2 cellular contexts compared by ENCODE assay signal in the genomic region with DNA sequence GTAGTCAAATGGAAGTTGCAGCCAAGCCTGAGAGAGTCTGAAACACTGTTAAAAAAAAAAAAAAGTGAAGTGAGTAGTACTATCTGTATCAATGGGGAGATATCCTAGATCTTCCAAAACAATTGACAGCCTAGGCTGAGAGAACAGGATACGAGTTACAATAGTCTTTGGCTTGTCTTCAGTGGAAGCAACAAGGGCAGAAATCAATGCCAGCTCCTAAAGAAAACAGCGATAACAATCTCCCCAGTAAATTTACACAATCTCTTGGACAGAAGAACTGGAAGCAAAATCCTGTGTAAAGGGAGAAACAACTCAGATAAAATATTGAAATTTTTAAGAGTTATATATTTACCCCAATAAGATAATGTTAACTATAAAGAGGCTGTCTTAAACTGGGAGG.
TF ChIP-seq lines count a peak whose summit lies in the region.

No MANE protein-coding gene starts in this region.

TF ChIP-seq in liver, 16 proteins besides CTCF, POLR2A, EP300 and RAD21 (continued from another document):
- TF ChIP-seq, protein P1, sequence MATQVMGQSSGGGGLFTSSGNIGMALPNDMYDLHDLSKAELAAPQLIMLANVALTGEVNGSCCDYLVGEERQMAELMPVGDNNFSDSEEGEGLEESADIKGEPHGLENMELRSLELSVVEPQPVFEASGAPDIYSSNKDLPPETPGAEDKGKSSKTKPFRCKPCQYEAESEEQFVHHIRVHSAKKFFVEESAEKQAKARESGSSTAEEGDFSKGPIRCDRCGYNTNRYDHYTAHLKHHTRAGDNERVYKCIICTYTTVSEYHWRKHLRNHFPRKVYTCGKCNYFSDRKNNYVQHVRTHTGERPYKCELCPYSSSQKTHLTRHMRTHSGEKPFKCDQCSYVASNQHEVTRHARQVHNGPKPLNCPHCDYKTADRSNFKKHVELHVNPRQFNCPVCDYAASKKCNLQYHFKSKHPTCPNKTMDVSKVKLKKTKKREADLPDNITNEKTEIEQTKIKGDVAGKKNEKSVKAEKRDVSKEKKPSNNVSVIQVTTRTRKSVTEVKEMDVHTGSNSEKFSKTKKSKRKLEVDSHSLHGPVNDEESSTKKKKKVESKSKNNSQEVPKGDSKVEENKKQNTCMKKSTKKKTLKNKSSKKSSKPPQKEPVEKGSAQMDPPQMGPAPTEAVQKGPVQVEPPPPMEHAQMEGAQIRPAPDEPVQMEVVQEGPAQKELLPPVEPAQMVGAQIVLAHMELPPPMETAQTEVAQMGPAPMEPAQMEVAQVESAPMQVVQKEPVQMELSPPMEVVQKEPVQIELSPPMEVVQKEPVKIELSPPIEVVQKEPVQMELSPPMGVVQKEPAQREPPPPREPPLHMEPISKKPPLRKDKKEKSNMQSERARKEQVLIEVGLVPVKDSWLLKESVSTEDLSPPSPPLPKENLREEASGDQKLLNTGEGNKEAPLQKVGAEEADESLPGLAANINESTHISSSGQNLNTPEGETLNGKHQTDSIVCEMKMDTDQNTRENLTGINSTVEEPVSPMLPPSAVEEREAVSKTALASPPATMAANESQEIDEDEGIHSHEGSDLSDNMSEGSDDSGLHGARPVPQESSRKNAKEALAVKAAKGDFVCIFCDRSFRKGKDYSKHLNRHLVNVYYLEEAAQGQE (IDR thresholded peaks at IDR 0.05), result no peak
- TF ChIP-seq, protein P2, sequence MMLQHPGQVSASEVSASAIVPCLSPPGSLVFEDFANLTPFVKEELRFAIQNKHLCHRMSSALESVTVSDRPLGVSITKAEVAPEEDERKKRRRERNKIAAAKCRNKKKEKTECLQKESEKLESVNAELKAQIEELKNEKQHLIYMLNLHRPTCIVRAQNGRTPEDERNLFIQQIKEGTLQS (IDR thresholded peaks at IDR 0.05), result no peak
- TF ChIP-seq SP1 (IDR thresholded peaks at IDR 0.05) (no peak), GABPA (IDR thresholded peaks at IDR 0.05 in 1 of 2, conservative IDR thresholded peaks at IDR 0.05 in 1 of 2) (no peak), HNF4G (IDR thresholded peaks at IDR 0.05) (no peak), FOXA2 (IDR thresholded peaks at IDR 0.05) (no peak), RXRA (IDR thresholded peaks at IDR 0.05) (peak in 1 of 2 donors; percentile 37), HNF4A (conservative IDR thresholded peaks at IDR 0.05) (peak; percentile 14 to 54), YY1 (IDR thresholded peaks at IDR 0.05) (no peak), FOXA1 (IDR thresholded peaks at IDR 0.05) (no peak), TAF1 (conservative IDR thresholded peaks at IDR 0.05) (no peak), EGR1 (IDR thresholded peaks at IDR 0.05; ENCODE audit: low read depth in 2 of 2) (no peak)
- TF ChIP-seq, protein P3, sequence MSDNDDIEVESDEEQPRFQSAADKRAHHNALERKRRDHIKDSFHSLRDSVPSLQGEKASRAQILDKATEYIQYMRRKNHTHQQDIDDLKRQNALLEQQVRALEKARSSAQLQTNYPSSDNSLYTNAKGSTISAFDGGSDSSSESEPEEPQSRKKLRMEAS (IDR thresholded peaks at IDR 0.05), result no peak
- TF ChIP-seq, protein P4, sequence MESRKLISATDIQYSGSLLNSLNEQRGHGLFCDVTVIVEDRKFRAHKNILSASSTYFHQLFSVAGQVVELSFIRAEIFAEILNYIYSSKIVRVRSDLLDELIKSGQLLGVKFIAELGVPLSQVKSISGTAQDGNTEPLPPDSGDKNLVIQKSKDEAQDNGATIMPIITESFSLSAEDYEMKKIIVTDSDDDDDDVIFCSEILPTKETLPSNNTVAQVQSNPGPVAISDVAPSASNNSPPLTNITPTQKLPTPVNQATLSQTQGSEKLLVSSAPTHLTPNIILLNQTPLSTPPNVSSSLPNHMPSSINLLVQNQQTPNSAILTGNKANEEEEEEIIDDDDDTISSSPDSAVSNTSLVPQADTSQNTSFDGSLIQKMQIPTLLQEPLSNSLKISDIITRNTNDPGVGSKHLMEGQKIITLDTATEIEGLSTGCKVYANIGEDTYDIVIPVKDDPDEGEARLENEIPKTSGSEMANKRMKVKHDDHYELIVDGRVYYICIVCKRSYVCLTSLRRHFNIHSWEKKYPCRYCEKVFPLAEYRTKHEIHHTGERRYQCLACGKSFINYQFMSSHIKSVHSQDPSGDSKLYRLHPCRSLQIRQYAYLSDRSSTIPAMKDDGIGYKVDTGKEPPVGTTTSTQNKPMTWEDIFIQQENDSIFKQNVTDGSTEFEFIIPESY (IDR thresholded peaks at IDR 0.05), result no peak
TF ChIP-seq in liver: peak in this region for 3.

TF ChIP-seq in HepG2, 621 proteins besides CTCF, POLR2A, EP300 and RAD21 (continued from another document):
- TF ChIP-seq, protein P5, sequence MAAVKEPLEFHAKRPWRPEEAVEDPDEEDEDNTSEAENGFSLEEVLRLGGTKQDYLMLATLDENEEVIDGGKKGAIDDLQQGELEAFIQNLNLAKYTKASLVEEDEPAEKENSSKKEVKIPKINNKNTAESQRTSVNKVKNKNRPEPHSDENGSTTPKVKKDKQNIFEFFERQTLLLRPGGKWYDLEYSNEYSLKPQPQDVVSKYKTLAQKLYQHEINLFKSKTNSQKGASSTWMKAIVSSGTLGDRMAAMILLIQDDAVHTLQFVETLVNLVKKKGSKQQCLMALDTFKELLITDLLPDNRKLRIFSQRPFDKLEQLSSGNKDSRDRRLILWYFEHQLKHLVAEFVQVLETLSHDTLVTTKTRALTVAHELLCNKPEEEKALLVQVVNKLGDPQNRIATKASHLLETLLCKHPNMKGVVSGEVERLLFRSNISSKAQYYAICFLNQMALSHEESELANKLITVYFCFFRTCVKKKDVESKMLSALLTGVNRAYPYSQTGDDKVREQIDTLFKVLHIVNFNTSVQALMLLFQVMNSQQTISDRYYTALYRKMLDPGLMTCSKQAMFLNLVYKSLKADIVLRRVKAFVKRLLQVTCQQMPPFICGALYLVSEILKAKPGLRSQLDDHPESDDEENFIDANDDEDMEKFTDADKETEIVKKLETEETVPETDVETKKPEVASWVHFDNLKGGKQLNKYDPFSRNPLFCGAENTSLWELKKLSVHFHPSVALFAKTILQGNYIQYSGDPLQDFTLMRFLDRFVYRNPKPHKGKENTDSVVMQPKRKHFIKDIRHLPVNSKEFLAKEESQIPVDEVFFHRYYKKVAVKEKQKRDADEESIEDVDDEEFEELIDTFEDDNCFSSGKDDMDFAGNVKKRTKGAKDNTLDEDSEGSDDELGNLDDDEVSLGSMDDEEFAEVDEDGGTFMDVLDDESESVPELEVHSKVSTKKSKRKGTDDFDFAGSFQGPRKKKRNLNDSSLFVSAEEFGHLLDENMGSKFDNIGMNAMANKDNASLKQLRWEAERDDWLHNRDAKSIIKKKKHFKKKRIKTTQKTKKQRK (IDR thresholded peaks at IDR 0.05; ENCODE audit: low read length), result no peak
- TF ChIP-seq, protein P6, sequence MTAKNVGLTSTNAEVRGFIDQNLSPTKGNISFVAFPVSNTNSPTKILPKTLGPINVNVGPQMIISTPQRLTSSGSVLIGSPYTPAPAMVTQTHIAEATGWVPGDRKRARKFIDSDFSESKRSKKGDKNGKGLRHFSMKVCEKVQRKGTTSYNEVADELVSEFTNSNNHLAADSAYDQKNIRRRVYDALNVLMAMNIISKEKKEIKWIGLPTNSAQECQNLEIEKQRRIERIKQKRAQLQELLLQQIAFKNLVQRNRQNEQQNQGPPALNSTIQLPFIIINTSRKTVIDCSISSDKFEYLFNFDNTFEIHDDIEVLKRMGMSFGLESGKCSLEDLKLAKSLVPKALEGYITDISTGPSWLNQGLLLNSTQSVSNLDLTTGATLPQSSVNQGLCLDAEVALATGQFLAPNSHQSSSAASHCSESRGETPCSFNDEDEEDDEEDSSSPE (CRISPR knock-in tag; IDR thresholded peaks at IDR 0.05), result no peak
- TF ChIP-seq ARID2 (CRISPR knock-in tag; IDR thresholded peaks at IDR 0.05; ENCODE audit: borderline replicate concordance) (no peak), RBM39 (IDR thresholded peaks at IDR 0.05; ENCODE audit: low read depth, low read length, poor library complexity, severe bottlenecking) (no peak), ZSCAN21 (CRISPR knock-in tag; IDR thresholded peaks at IDR 0.05; ENCODE audit: borderline replicate concordance) (no peak), ZFP36L1 (CRISPR knock-in tag; IDR thresholded peaks at IDR 0.05) (no peak), ZNF562 (CRISPR knock-in tag; IDR thresholded peaks at IDR 0.05; ENCODE audit: borderline replicate concordance) (no peak), TGIF2 (CRISPR knock-in tag; IDR thresholded peaks at IDR 0.05) (no peak), ZNF441 (CRISPR knock-in tag; IDR thresholded peaks at IDR 0.05; ENCODE audit: borderline replicate concordance) (no peak), CENPX (CRISPR knock-in tag; IDR thresholded peaks at IDR 0.05) (no peak)
- TF ChIP-seq, protein P7, sequence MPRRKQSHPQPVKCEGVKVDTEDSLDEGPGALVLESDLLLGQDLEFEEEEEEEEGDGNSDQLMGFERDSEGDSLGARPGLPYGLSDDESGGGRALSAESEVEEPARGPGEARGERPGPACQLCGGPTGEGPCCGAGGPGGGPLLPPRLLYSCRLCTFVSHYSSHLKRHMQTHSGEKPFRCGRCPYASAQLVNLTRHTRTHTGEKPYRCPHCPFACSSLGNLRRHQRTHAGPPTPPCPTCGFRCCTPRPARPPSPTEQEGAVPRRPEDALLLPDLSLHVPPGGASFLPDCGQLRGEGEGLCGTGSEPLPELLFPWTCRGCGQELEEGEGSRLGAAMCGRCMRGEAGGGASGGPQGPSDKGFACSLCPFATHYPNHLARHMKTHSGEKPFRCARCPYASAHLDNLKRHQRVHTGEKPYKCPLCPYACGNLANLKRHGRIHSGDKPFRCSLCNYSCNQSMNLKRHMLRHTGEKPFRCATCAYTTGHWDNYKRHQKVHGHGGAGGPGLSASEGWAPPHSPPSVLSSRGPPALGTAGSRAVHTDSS (CRISPR knock-in tag; conservative IDR thresholded peaks at IDR 0.05), result no peak
- TF ChIP-seq, protein P8, sequence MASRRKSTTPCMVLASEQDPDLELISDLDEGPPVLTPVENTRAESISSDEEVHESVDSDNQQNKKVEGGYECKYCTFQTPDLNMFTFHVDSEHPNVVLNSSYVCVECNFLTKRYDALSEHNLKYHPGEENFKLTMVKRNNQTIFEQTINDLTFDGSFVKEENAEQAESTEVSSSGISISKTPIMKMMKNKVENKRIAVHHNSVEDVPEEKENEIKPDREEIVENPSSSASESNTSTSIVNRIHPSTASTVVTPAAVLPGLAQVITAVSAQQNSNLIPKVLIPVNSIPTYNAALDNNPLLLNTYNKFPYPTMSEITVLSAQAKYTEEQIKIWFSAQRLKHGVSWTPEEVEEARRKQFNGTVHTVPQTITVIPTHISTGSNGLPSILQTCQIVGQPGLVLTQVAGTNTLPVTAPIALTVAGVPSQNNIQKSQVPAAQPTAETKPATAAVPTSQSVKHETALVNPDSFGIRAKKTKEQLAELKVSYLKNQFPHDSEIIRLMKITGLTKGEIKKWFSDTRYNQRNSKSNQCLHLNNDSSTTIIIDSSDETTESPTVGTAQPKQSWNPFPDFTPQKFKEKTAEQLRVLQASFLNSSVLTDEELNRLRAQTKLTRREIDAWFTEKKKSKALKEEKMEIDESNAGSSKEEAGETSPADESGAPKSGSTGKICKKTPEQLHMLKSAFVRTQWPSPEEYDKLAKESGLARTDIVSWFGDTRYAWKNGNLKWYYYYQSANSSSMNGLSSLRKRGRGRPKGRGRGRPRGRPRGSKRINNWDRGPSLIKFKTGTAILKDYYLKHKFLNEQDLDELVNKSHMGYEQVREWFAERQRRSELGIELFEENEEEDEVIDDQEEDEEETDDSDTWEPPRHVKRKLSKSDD (CRISPR knock-in tag; IDR thresholded peaks at IDR 0.05; ENCODE audit: low read depth), result no peak
- TF ChIP-seq, protein P9, sequence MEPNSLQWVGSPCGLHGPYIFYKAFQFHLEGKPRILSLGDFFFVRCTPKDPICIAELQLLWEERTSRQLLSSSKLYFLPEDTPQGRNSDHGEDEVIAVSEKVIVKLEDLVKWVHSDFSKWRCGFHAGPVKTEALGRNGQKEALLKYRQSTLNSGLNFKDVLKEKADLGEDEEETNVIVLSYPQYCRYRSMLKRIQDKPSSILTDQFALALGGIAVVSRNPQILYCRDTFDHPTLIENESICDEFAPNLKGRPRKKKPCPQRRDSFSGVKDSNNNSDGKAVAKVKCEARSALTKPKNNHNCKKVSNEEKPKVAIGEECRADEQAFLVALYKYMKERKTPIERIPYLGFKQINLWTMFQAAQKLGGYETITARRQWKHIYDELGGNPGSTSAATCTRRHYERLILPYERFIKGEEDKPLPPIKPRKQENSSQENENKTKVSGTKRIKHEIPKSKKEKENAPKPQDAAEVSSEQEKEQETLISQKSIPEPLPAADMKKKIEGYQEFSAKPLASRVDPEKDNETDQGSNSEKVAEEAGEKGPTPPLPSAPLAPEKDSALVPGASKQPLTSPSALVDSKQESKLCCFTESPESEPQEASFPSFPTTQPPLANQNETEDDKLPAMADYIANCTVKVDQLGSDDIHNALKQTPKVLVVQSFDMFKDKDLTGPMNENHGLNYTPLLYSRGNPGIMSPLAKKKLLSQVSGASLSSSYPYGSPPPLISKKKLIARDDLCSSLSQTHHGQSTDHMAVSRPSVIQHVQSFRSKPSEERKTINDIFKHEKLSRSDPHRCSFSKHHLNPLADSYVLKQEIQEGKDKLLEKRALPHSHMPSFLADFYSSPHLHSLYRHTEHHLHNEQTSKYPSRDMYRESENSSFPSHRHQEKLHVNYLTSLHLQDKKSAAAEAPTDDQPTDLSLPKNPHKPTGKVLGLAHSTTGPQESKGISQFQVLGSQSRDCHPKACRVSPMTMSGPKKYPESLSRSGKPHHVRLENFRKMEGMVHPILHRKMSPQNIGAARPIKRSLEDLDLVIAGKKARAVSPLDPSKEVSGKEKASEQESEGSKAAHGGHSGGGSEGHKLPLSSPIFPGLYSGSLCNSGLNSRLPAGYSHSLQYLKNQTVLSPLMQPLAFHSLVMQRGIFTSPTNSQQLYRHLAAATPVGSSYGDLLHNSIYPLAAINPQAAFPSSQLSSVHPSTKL (CRISPR knock-in tag; IDR thresholded peaks at IDR 0.05), result no peak
- TF ChIP-seq, protein P10, sequence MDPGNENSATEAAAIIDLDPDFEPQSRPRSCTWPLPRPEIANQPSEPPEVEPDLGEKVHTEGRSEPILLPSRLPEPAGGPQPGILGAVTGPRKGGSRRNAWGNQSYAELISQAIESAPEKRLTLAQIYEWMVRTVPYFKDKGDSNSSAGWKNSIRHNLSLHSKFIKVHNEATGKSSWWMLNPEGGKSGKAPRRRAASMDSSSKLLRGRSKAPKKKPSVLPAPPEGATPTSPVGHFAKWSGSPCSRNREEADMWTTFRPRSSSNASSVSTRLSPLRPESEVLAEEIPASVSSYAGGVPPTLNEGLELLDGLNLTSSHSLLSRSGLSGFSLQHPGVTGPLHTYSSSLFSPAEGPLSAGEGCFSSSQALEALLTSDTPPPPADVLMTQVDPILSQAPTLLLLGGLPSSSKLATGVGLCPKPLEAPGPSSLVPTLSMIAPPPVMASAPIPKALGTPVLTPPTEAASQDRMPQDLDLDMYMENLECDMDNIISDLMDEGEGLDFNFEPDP (CRISPR knock-in tag; conservative IDR thresholded peaks at IDR 0.05), result no peak
